18 cellular contexts compared by ENCODE assay signal in the genomic region with DNA sequence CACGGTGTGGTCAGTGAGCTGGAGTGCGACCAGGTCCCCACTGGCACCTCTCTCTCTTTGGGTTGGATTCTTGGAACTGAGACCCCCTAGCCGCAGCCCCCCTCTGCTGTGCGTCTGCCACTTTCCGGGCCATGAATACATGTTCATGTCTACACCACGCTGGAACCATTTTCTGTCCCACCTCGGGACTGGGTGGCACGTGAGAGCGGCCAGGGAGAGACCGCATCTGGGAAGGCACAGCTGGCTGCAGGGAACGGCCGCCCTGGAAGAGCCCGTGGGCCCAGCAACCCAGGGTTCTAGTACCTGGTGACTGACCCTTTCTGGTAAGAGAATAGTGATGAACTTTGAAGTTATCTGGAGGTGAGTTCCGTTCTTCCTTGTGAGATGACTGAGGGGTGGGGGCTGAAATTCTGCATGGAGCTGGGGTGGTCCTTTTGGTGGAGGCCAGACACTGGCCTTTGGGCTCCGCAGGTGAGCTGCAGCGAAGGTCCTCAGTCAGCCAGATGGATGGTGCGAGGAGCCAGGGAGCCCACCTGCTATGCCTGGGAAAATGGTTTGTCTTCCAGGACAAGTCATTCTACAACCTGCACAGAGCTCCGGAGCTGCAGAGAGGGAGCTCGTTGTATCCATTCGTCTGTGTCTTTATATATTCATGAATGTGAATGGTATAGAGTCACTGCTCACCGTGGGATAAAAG.
DNase-seq lines count a peak whose midpoint lies in the region; ATAC-seq and TF ChIP-seq lines count a peak whose summit lies in the region.
"Had no signal": no experiment of that assay in that cellular context is flagged by ENCODE, and none has a peak within 500 bp of the region (broad histone marks: within the 10 kb centered on the region; RNA-seq: fewer than 3 reads in every experiment).

No MANE protein-coding gene starts in this region.

- H3K4me3 ChIP-seq in RWPE2 (ENCODE audit: severe bottlenecking) (no peak overlapping the region), suprapubic skin (no peak overlapping the region)
- H3K4me3 ChIP-seq: BLaER1 had no signal

- no peak for ATAC-seq in RWPE2 (ENCODE audit: low read depth)
- ATAC-seq in HG02678 (IDR thresholded peaks at IDR 0.05; ENCODE audit: unreplicated experiment): no peak
- no peak for ATAC-seq in HG02973 (IDR thresholded peaks at IDR 0.05; ENCODE audit: unreplicated experiment)
- ATAC-seq: Panc1 had no signal

- WGBS in suprapubic skin: 85% methylated on average over 21 of the region's 21 CpGs

- H3K9me3 ChIP-seq in RWPE2 (ENCODE audit: severe bottlenecking): no peaks in the 10 kb centered on the region
- H3K9me3 ChIP-seq in suprapubic skin: no peaks in the 10 kb centered on the region

- TF ChIP-seq CTCF in RWPE2 (IDR thresholded peaks at IDR 0.05; ENCODE audit: poor library complexity, severe bottlenecking): no peak
- TF ChIP-seq CTCF in suprapubic skin (IDR thresholded peaks at IDR 0.05): no peak

- no peaks in the 10 kb centered on the region for H3K36me3 ChIP-seq in RWPE2 (ENCODE audit: low read depth)
- H3K36me3 ChIP-seq in suprapubic skin: no peaks in the 10 kb centered on the region
- H3K36me3 ChIP-seq: BLaER1 had no signal

- no peak for TF ChIP-seq POLR2A in suprapubic skin (IDR thresholded peaks at IDR 0.05)

- DNase-seq in activated CD4-positive, CD25-positive, alpha-beta regulatory T cell treated with anti-CD3 and anti-CD28 coated beads, Interleukin-2, amount 50 U/mL, for 72 hours: peak; percentile 21
- DNase-seq in activated CD4-positive, CD25-positive, alpha-beta regulatory T cell (lab: John Stamatoyannopoulos, UW): no peak
- DNase-seq in RWPE2 (ENCODE audit: low spot score) (peak; percentile 35), mesenteric fat pad (ENCODE audit: low spot score) (peak; percentile 73), suprapubic skin (ENCODE audit: low spot score in 2 of 2) (peak; percentile 55 to 65), GDM1 (lab: John Stamatoyannopoulos, UW) (no peak)
- DNase-seq: DMS153, EL, Kasumi-1, NCI-H187 treated with DMSO at 0.1 percent for 48 hours, NCI-H2171 treated with DMSO at 0.1 percent for 48 hours, NCI-H82, SHP77 treated with DMSO at 0.1 percent for 48 hours had no signal

- H3K27me3 ChIP-seq in RWPE2 (ENCODE audit: insufficient read depth, poor library complexity, severe bottlenecking) (peaks cover 10% of the 10 kb centered on the region), suprapubic skin (no peaks in the 10 kb centered on the region)
- H3K27me3 ChIP-seq: BLaER1 had no signal

- no peaks in the 10 kb centered on the region for H3K4me1 ChIP-seq in RWPE2 (ENCODE audit: insufficient read depth, poor library complexity, severe bottlenecking)
- H3K4me1 ChIP-seq in suprapubic skin: no peaks in the 10 kb centered on the region

- no peak overlapping the region for H3K27ac ChIP-seq in RWPE2 (ENCODE audit: poor library complexity, severe bottlenecking)
- no peak overlapping the region for H3K27ac ChIP-seq in suprapubic skin
- H3K27ac ChIP-seq: 22Rv1, BLaER1 had no signal

- TF ChIP-seq EP300 in suprapubic skin (IDR thresholded peaks at IDR 0.05): no peak

Comparison
In these comparisons a context has a peak if more than half of its experiments do, and no peak if none do; other contexts are left out.
1. DNase-seq: peak in activated CD4-positive, CD25-positive, alpha-beta regulatory T cell treated with anti-CD3 and anti-CD28 coated beads, Interleukin-2, amount 50 U/mL, for 72 hours (single experiment), RWPE2 (single experiment), mesenteric fat pad (single experiment) and suprapubic skin (2 of 2); none in activated CD4-positive, CD25-positive, alpha-beta regulatory T cell (0 of 4) and GDM1 (single experiment).